ENCODE assay signal across 15 cellular contexts in genomic region chr14:68463299-68463698, GRCh38.
DNase-seq lines count a peak whose midpoint lies in the region; ATAC-seq, FAIRE-seq and TF ChIP-seq lines count a peak whose summit lies in the region.
"Had no signal": no experiment of that assay in that cellular context is flagged by ENCODE, and none has a peak within 500 bp of the region (broad histone marks: within the 10 kb centered on the region; RNA-seq: fewer than 3 reads in every experiment).

No MANE protein-coding gene starts in this region.

- H3K27ac ChIP-seq in A549 (peak overlapping the region; percentile 95 to 100), PC-9 (peak overlapping the region; percentile 96), GM12878 (ENCODE audit: control insufficient read depth, insufficient read depth) (no peak overlapping the region), smooth muscle cell (ENCODE audit: low read depth) (peak overlapping the region; percentile 46)
- H3K27ac ChIP-seq: C4-2B had no signal

- FAIRE-seq in A549 (lab: Jason Lieb, UNC) (no peak), GM12878 (lab: Jason Lieb, UNC) (no peak)
- FAIRE-seq: D721Med, G401.6, GM12892, GM18507 had no signal

- H3K4me2 ChIP-seq in A549 (peak overlapping the region; percentile 48; the same call in 2 of the 3 replicates), PC-9 (peak overlapping the region; percentile 47), GM12878 (ENCODE audit: control insufficient read depth, insufficient read depth) (no peak overlapping the region), smooth muscle cell (peak overlapping the region; percentile 2)

- no peaks in the 10 kb centered on the region for H4K20me1 ChIP-seq in PC-9 (ENCODE audit: insufficient read depth)
- H4K20me1 ChIP-seq in GM12878 (ENCODE audit: control insufficient read depth, insufficient read depth) = no peaks in the 10 kb centered on the region
- H4K20me1 ChIP-seq in smooth muscle cell (ENCODE audit: low read depth) = no peaks in the 10 kb centered on the region

- peaks cover 6% of the 10 kb centered on the region for H3K79me2 ChIP-seq in PC-9 (ENCODE audit: low read depth)
- H3K79me2 ChIP-seq in GM12878 (ENCODE audit: control insufficient read depth, insufficient read depth, low read length) = no peaks in the 10 kb centered on the region
- H3K79me2 ChIP-seq in smooth muscle cell (ENCODE audit: low read depth) = no peaks in the 10 kb centered on the region

- no peak for DNase-seq in A549 (ENCODE audit: low read depth in 1 of 2, low spot score in 1 of 2)
- DNase-seq in PC-9 = no peak
- DNase-seq in GM12878 (ENCODE audit: low read depth, low spot score) = no peak
- DNase-seq in smooth muscle cell (lab: John Stamatoyannopoulos, UW; ENCODE audit: unreplicated experiment) = no peak
- DNase-seq in AML-193 (lab: John Stamatoyannopoulos, UW) = no peak
- no peak for DNase-seq in hepatic stellate cell (ENCODE audit: low spot score)
- DNase-seq: Caco-2; CD4-positive, alpha-beta T cell had no signal

- TF ChIP-seq CTCF in A549 (IDR thresholded peaks at IDR 0.05) (no peak), PC-9 (conservative IDR thresholded peaks at IDR 0.05) (no peak), GM12878 (IDR thresholded peaks at IDR 0.05 in 2 of 3, conservative IDR thresholded peaks at IDR 0.05 in 1 of 3; ENCODE audit: control insufficient read depth in 2 of 3, extremely low read depth in 1 of 3, insufficient read depth in 1 of 3, low read depth in 3 of 3, low read length in 3 of 3) (no peak), smooth muscle cell (IDR thresholded peaks at IDR 0.05; ENCODE audit: borderline replicate concordance, insufficient read depth, poor library complexity, severe bottlenecking) (no peak)

- no peaks in the 10 kb centered on the region for H3K27me3 ChIP-seq in PC-9 (ENCODE audit: insufficient read depth, low read depth)
- no peaks in the 10 kb centered on the region for H3K27me3 ChIP-seq in GM12878 (replicated peaks in 1 of 2; ENCODE audit: control insufficient read depth in 2 of 2, insufficient read depth in 2 of 2, low read length in 1 of 2)
- no peaks in the 10 kb centered on the region for H3K27me3 ChIP-seq in smooth muscle cell (ENCODE audit: low read depth)

- RAD21 ChIA-PET in GM12878 (lab: Charles Lee; ENCODE audit: unreplicated experiment) = no interaction called here

- SMC1A ChIA-PET in GM12878 (lab: Charles Lee; ENCODE audit: uncharacterized antibody, unreplicated experiment) = no interaction called here

- intact Hi-C loops in PC-9 (cut with micrococcal nuclease; ENCODE audit: unreplicated experiment) = loop anchor here (10.0 kb wide), 1 partner anchor 318 kb away; no protein-coding TSS in a partner anchor
- intact Hi-C loops in GM12878 (cut with micrococcal nuclease; ENCODE audit: unreplicated experiment) = no loop called here

- in situ Hi-C loops in GM12878 (cut with MboI) = no loop called here

- BruUV-seq in PC-9 (replicated peaks; lab: Mats Ljungman, UMichigan) (no TSS peak), GM12878 (replicated peaks; lab: Mats Ljungman, UMichigan) (no TSS peak)

- no peaks in the 10 kb centered on the region for H3K9me3 ChIP-seq in A549
- H3K9me3 ChIP-seq in PC-9 (ENCODE audit: insufficient read depth, low read depth) = no peaks in the 10 kb centered on the region
- no peaks in the 10 kb centered on the region for H3K9me3 ChIP-seq in GM12878 (replicated peaks; ENCODE audit: control insufficient read depth, insufficient read depth, low read length)
- no peaks in the 10 kb centered on the region for H3K9me3 ChIP-seq in smooth muscle cell (replicated peaks; ENCODE audit: low read depth)
- H3K9me3 ChIP-seq: Caco-2, HAP-1 had no signal

- H3K9me2 ChIP-seq in PC-9 (ENCODE audit: insufficient read depth) = no peaks in the 10 kb centered on the region

- no peak for TF ChIP-seq RAD21 in A549 (conservative IDR thresholded peaks at IDR 0.05 in 1 of 2, IDR thresholded peaks at IDR 0.05 in 1 of 2)
- TF ChIP-seq RAD21 in GM12878 (IDR thresholded peaks at IDR 0.05; ENCODE audit: insufficient read depth, low read depth, low read length) = no peak

- TF ChIP-seq POLR2A in A549 (IDR thresholded peaks at IDR 0.05; ENCODE audit: low read length) (no peak), GM12878 (IDR thresholded peaks at IDR 0.05; ENCODE audit: low read depth, low read length) (no peak)

- H3K9ac ChIP-seq in GM12878 (ENCODE audit: control insufficient read depth, insufficient read depth, low read length) (no peak overlapping the region), smooth muscle cell (ENCODE audit: low read depth) (no peak overlapping the region)
- H3K9ac ChIP-seq: GM23248 had no signal

- POLR2A ChIA-PET in A549 (lab: Yijun Ruan, JAX) (no interaction called here), PC-9 (lab: Charles Lee; ENCODE audit: unreplicated experiment) (interaction anchor here (0.5 kb wide), 1 partner anchor 164 kb away, joined by 3 read pairs; no protein-coding TSS in a partner anchor), GM12878 (lab: Charles Lee) (no interaction called here)

- H3F3A ChIP-seq in PC-9 (ENCODE audit: insufficient read depth, low read depth) (peaks cover 76% of the 10 kb centered on the region), smooth muscle cell (ENCODE audit: low read depth) (peaks cover 11% of the 10 kb centered on the region)

- H3K4me3 ChIP-seq in A549 (no peak overlapping the region), PC-9 (no peak overlapping the region), GM12878 (no peak overlapping the region), smooth muscle cell (no peak overlapping the region)
- H3K4me3 ChIP-seq: GM23248, HAP-1 had no signal

- H3K36me3 ChIP-seq in PC-9 (ENCODE audit: low read depth) (peaks cover 4% of the 10 kb centered on the region; the same call in 1 of the 2 replicates), GM12878 (ENCODE audit: control insufficient read depth in 2 of 2, insufficient read depth in 2 of 2, low read length in 1 of 2) (no peaks in the 10 kb centered on the region; a peak in 1 of 4 replicates), smooth muscle cell (ENCODE audit: low read depth) (no peaks in the 10 kb centered on the region)
- H3K36me3 ChIP-seq: HAP-1 had no signal

- TF ChIP-seq EP300 in A549 (IDR thresholded peaks at IDR 0.05) = no peak
- no peak for TF ChIP-seq EP300 in GM12878 (IDR thresholded peaks at IDR 0.05; ENCODE audit: borderline replicate concordance in 1 of 2, control insufficient read depth in 1 of 2, low read depth in 2 of 2, low read length in 2 of 2)

- H2AFZ ChIP-seq in PC-9 (no peak overlapping the region), GM12878 (ENCODE audit: control insufficient read depth, low read depth, low read length) (no peak overlapping the region), smooth muscle cell (ENCODE audit: low read depth) (no peak overlapping the region)
- H2AFZ ChIP-seq: GM23248 had no signal

- CTCF ChIA-PET in A549 (lab: Yijun Ruan, JAX) = no interaction called here
- CTCF ChIA-PET in PC-9 (lab: Charles Lee) = no interaction called here
- CTCF ChIA-PET in GM12878 (lab: Yijun Ruan, JAX) = no interaction called here

- no peak for ATAC-seq in A549
- ATAC-seq in GM12878 = no peak

- H3K4me1 ChIP-seq in A549 = peaks cover 95% of the 10 kb centered on the region
- H3K4me1 ChIP-seq in PC-9 (replicated peaks; ENCODE audit: insufficient read depth) = peaks cover 97% of the 10 kb centered on the region
- H3K4me1 ChIP-seq in GM12878 (ENCODE audit: control insufficient read depth, insufficient read depth, low read length) = no peaks in the 10 kb centered on the region
- peaks cover 18% of the 10 kb centered on the region for H3K4me1 ChIP-seq in smooth muscle cell (ENCODE audit: low read depth)
- H3K4me1 ChIP-seq: HAP-1 had no signal

TF ChIP-seq in A549, 52 proteins besides CTCF, POLR2A, EP300 and RAD21:
- no peak for TF ChIP-seq RNF2 (IDR thresholded peaks at IDR 0.05; ENCODE audit: borderline replicate concordance, low read depth)
- no peak for TF ChIP-seq GATA3 (IDR thresholded peaks at IDR 0.05; ENCODE audit: borderline replicate concordance)
- no peak for TF ChIP-seq ZC3H11A (IDR thresholded peaks at IDR 0.05)
- TF ChIP-seq SREBF2 (IDR thresholded peaks at IDR 0.05) = no peak
- TF ChIP-seq CHD4 (IDR thresholded peaks at IDR 0.05; ENCODE audit: borderline replicate concordance) = no peak
- TF ChIP-seq NPAS2 (CRISPR knock-in tag; IDR thresholded peaks at IDR 0.05; ENCODE audit: borderline replicate concordance) = no peak
- TF ChIP-seq EHF (CRISPR knock-in tag; IDR thresholded peaks at IDR 0.05) = no peak
- no peak for TF ChIP-seq BHLHE40 (IDR thresholded peaks at IDR 0.05; ENCODE audit: low read depth, low read length)
- no peak for TF ChIP-seq HOXB5 (CRISPR knock-in tag; IDR thresholded peaks at IDR 0.05)
- TF ChIP-seq JUNB (IDR thresholded peaks at IDR 0.05) = no peak
- TF ChIP-seq EHMT2 (IDR thresholded peaks at IDR 0.05; ENCODE audit: low read depth) = no peak
- no peak for TF ChIP-seq RFX5 (IDR thresholded peaks at IDR 0.05)
- no peak for TF ChIP-seq CBX2 (IDR thresholded peaks at IDR 0.05; ENCODE audit: borderline replicate concordance, low read depth)
- TF ChIP-seq FOSL2 (IDR thresholded peaks at IDR 0.05) = no peak
- TF ChIP-seq FOSL2 (CRISPR knock-in tag; IDR thresholded peaks at IDR 0.05) = no peak
- TF ChIP-seq KDM1A (IDR thresholded peaks at IDR 0.05; ENCODE audit: low read depth) = no peak
- TF ChIP-seq CBX8 (IDR thresholded peaks at IDR 0.05) = no peak
- no peak for TF ChIP-seq SMC3 (IDR thresholded peaks at IDR 0.05)

TF ChIP-seq in GM12878, 131 proteins besides CTCF, POLR2A, EP300 and RAD21:
- TF ChIP-seq JUNB (IDR thresholded peaks at IDR 0.05) = peak; percentile 69
- TF ChIP-seq BCL3 (IDR thresholded peaks at IDR 0.05; ENCODE audit: borderline replicate concordance, insufficient read depth, low read depth, low read length, poor library complexity, severe bottlenecking) = no peak
- TF ChIP-seq NFIC (IDR thresholded peaks at IDR 0.05; ENCODE audit: low read depth, low read length) = peak; percentile 68; the same call in 1 of the 2 replicates
- no peak for TF ChIP-seq CHD4 (IDR thresholded peaks at IDR 0.05)
- no peak for TF ChIP-seq EED (IDR thresholded peaks at IDR 0.05; ENCODE audit: low read depth)

Comparison
In these comparisons a context has a peak if more than half of its experiments do, and no peak if none do; other contexts are left out.
1. Of the 24 proteins assayed by ChIP-seq in both GM12878 and A549: peak only in GM12878: JUNB; only in A549: none; in both: none; in neither: 23.